ENCODE assay signal across 8 cellular contexts in genomic region chr4:139872274-139872673, GRCh38.
DNase-seq lines count a peak whose midpoint lies in the region; ATAC-seq and TF ChIP-seq lines count a peak whose summit lies in the region.

No MANE protein-coding gene starts in this region.

- no peaks in the 10 kb centered on the region for H3F3A ChIP-seq in Loucy (ENCODE audit: low read depth)

- no peaks in the 10 kb centered on the region for H3K27me3 ChIP-seq in BJ (ENCODE audit: control insufficient read depth, insufficient read depth, low read length)
- H3K27me3 ChIP-seq in Loucy (ENCODE audit: insufficient read depth, low read length, poor library complexity, severe bottlenecking): no peaks in the 10 kb centered on the region

- H3K4me3 ChIP-seq in BJ (ENCODE audit: low read depth, low read length) (no peak overlapping the region), Loucy (ENCODE audit: low read length, poor library complexity, severe bottlenecking) (no peak overlapping the region), astrocyte of the cerebellum (ENCODE audit: low read depth, low read length) (no peak overlapping the region)

- H3K9me2 ChIP-seq in Loucy (replicated peaks; ENCODE audit: low read depth, low read length): no peaks in the 10 kb centered on the region

- 0 out of 2 replicates have a peak overlapping the region, but pooled peaks have one; percentile 14 for H2AFZ ChIP-seq in Loucy (ENCODE audit: low read length)

- H3K36me3 ChIP-seq in BJ (ENCODE audit: control insufficient read depth, insufficient read depth, low read length) (no peaks in the 10 kb centered on the region), Loucy (ENCODE audit: insufficient read depth, low read length) (0 out of 2 replicates have a peak, but pooled peaks cover 3% of the 10 kb centered on the region)

- peak; percentile 74 for DNase-seq in BJ (ENCODE audit: low read depth)
- DNase-seq in astrocyte of the cerebellum (ENCODE audit: low read depth): peak; percentile 88
- DNase-seq in lung microvascular endothelial cell (ENCODE audit: low read depth in 2 of 2): peak; percentile 75 to 98
- no peak for DNase-seq in DMS79 treated with DMSO at 0.1 percent for 48 hours (lab: John Stamatoyannopoulos, UW)
- no peak for DNase-seq in foreskin melanocyte
- no peak for DNase-seq in NCI-H774 (lab: John Stamatoyannopoulos, UW)

- CTCF ChIA-PET in BJ (lab: Yijun Ruan, JAX): interaction anchor here (0.9 kb wide), 1 partner anchor 10 kb away, joined by 4 read pairs; no protein-coding TSS in a partner anchor

- peak overlapping the region; percentile 16 for H3K4me2 ChIP-seq in Loucy (ENCODE audit: low read depth, low read length, poor library complexity, severe bottlenecking)

- no peak overlapping the region for H3K9ac ChIP-seq in Loucy (ENCODE audit: low read depth, low read length, poor library complexity, severe bottlenecking)

- H3K4me1 ChIP-seq in Loucy (ENCODE audit: insufficient read depth, low read length, poor library complexity, severe bottlenecking): peaks cover 21% of the 10 kb centered on the region

- peaks cover 5% of the 10 kb centered on the region; the same call in 1 of the 2 replicates for H3K9me3 ChIP-seq in Loucy (ENCODE audit: insufficient read depth, low read depth, low read length)

- POLR2A ChIA-PET in BJ (lab: Charles Lee): interaction anchor here (0.7 kb wide), 1 partner anchor 20 kb away, joined by 3 read pairs; no protein-coding TSS in a partner anchor

- in situ Hi-C loops in astrocyte of the cerebellum (cut with HindIII; ENCODE audit: low sequenced_read_pairs): no loop called here

- H3K79me2 ChIP-seq in Loucy (ENCODE audit: insufficient read depth, low read length): peaks cover 5% of the 10 kb centered on the region; the same call in 1 of the 2 replicates

- ATAC-seq in HG03442 (IDR thresholded peaks at IDR 0.05; ENCODE audit: unreplicated experiment): no peak

- no peaks in the 10 kb centered on the region for H4K20me1 ChIP-seq in Loucy (ENCODE audit: insufficient read depth, low read length, poor library complexity, severe bottlenecking)

- TF ChIP-seq CTCF in BJ (IDR thresholded peaks at IDR 0.05; ENCODE audit: insufficient read depth, low read depth, low read length) (no peak), Loucy (conservative IDR thresholded peaks at IDR 0.05; ENCODE audit: low read length) (no peak), astrocyte of the cerebellum (IDR thresholded peaks at IDR 0.05; ENCODE audit: low read depth, low read length, missing control alignments) (no peak)

Comparison
In these comparisons a context has a peak if more than half of its experiments do, and no peak if none do; other contexts are left out.
1. DNase-seq: peak in BJ (single experiment), astrocyte of the cerebellum (single experiment) and lung microvascular endothelial cell (2 of 2); none in DMS79 treated with DMSO at 0.1 percent for 48 hours (single experiment), foreskin melanocyte (single experiment) and NCI-H774 (single experiment).